ENCODE assay signal across 21 cellular contexts in genomic region chr7:25803117-25803887, GRCh38.
DNase-seq lines count a peak whose midpoint lies in the region; ATAC-seq and TF ChIP-seq lines count a peak whose summit lies in the region.
"Had no signal": no experiment of that assay in that cellular context is flagged by ENCODE, and none has a peak within 500 bp of the region (broad histone marks: within the 10 kb centered on the region; RNA-seq: fewer than 3 reads in every experiment).

No MANE protein-coding gene starts in this region.

- dilution Hi-C loops in mammary epithelial cell (cut with HindIII; ENCODE audit: low sequenced_read_pairs): no loop called here

- H2AFZ ChIP-seq in mammary epithelial cell (ENCODE audit: low read depth, low read length): no peak overlapping the region

- no peak for TF ChIP-seq POLR2A in breast epithelium (IDR thresholded peaks at IDR 0.05)

- H3K9me3 Mint-ChIP-seq in activated T-helper 17 cell treated with anti-CD3 and anti-CD28 coated beads, Interleukin-2, amount 50 U/mL, for 72 hours: no peaks in the 10 kb centered on the region
- H3K9me3 Mint-ChIP-seq in nephron progenitor cell: no peaks in the 10 kb centered on the region
- H3K9me3 Mint-ChIP-seq: activated T-helper 1 cell treated with anti-CD3 and anti-CD28 coated beads, Interleukin-12 subunit alpha, Interleukin-12 subunit beta, Interleukin-2, Interleukin-4 antibody, amounts not matched to agents 30 ng/mL and 10 ng/mL and 1 ng/mL, durations not matched to agents 14 hours and 24 hours and 36 hours; WTC11 had no signal

- no peak overlapping the region for H3K4me3 ChIP-seq in mammary epithelial cell (replicated peaks in 1 of 3; ENCODE audit: insufficient read depth in 1 of 3, low read depth in 2 of 3, low read length in 3 of 3)
- no peak overlapping the region for H3K4me3 ChIP-seq in breast epithelium
- H3K4me3 ChIP-seq in thoracic aorta: no peak overlapping the region
- H3K4me3 ChIP-seq: adrenal gland, lower lobe of right lung, skin epidermis had no signal

- peak overlapping the region; percentile 61 for H3K27ac Mint-ChIP-seq in activated T-helper 17 cell treated with anti-CD3 and anti-CD28 coated beads, Interleukin-2, amount 50 U/mL, for 72 hours
- peak overlapping the region; percentile 24 for H3K27ac Mint-ChIP-seq in nephron progenitor cell
- H3K27ac Mint-ChIP-seq: WTC11 had no signal

- peak overlapping the region; percentile 19 for H3K4me3 Mint-ChIP-seq in activated T-helper 17 cell treated with anti-CD3 and anti-CD28 coated beads, Interleukin-2, amount 50 U/mL, for 72 hours
- no peak overlapping the region for H3K4me3 Mint-ChIP-seq in nephron progenitor cell
- H3K4me3 Mint-ChIP-seq: activated T-helper 1 cell treated with anti-CD3 and anti-CD28 coated beads, Interleukin-12 subunit alpha, Interleukin-12 subunit beta, Interleukin-2, Interleukin-4 antibody, amounts not matched to agents 30 ng/mL and 10 ng/mL and 1 ng/mL, durations not matched to agents 14 hours and 24 hours and 36 hours; WTC11 had no signal

- H3K4me1 ChIP-seq in mammary epithelial cell (ENCODE audit: insufficient read depth, low read length) (peaks cover 27% of the 10 kb centered on the region), breast epithelium (no peaks in the 10 kb centered on the region), thoracic aorta (ENCODE audit: control insufficient read depth in 1 of 2, low read depth in 2 of 2) (peaks cover 24 to 63% of the 10 kb centered on the region in 2 donors)
- H3K4me1 ChIP-seq: adrenal gland, lower lobe of right lung had no signal

- H3K27me3 ChIP-seq in mammary epithelial cell (ENCODE audit: insufficient read depth, low read length) (no peaks in the 10 kb centered on the region), breast epithelium (no peaks in the 10 kb centered on the region), thoracic aorta (replicated peaks; ENCODE audit: insufficient read depth) (no peaks in the 10 kb centered on the region)
- H3K27me3 ChIP-seq: adrenal gland had no signal

- ATAC-seq in activated T-helper 17 cell treated with anti-CD3 and anti-CD28 coated beads, Interleukin-2, amount 50 U/mL, for 72 hours (replicated peaks): peak; percentile 64
- ATAC-seq in thoracic aorta (ENCODE audit: insufficient number of reproducible peaks, low FRiP score, low read depth): no peak
- no peak for ATAC-seq in HG03139 (IDR thresholded peaks at IDR 0.05; ENCODE audit: unreplicated experiment)
- ATAC-seq in GM18519 (IDR thresholded peaks at IDR 0.05; ENCODE audit: low FRiP score, unreplicated experiment): no peak
- ATAC-seq: HepG2, lower lobe of right lung, WTC11 had no signal

- no peaks in the 10 kb centered on the region for H3K36me3 Mint-ChIP-seq in activated T-helper 17 cell treated with anti-CD3 and anti-CD28 coated beads, Interleukin-2, amount 50 U/mL, for 72 hours (ENCODE audit: low read depth)
- no peaks in the 10 kb centered on the region for H3K36me3 Mint-ChIP-seq in nephron progenitor cell (ENCODE audit: low read depth)
- H3K36me3 Mint-ChIP-seq: WTC11 had no signal

- H3K9me3 ChIP-seq in mammary epithelial cell (replicated peaks; ENCODE audit: insufficient read depth, low read length) (no peaks in the 10 kb centered on the region), breast epithelium (no peaks in the 10 kb centered on the region), thoracic aorta (no peaks in the 10 kb centered on the region)
- H3K9me3 ChIP-seq: adrenal gland, lower lobe of right lung had no signal

- peak overlapping the region; percentile 56 for H3K4me2 ChIP-seq in mammary epithelial cell (ENCODE audit: insufficient read depth, low read depth, low read length)

- no TSS peak for BruUV-seq in mammary epithelial cell (replicated peaks; lab: Mats Ljungman, UMichigan)

- H3K9ac ChIP-seq in mammary epithelial cell (ENCODE audit: insufficient read depth, low read length): no peak overlapping the region

- DNase-seq in mammary epithelial cell (no peak), breast epithelium (ENCODE audit: low spot score in 2 of 2) (no peak), nephron progenitor cell (no peak), thoracic aorta (ENCODE audit: low spot score) (no peak), T1000 (lab: John Stamatoyannopoulos, UW) (no peak)
- DNase-seq: adrenal gland; cerebellar nuclear complex; effector memory CD4-positive, alpha-beta T cell; H7; lower lobe of right lung; NCI-H748 treated with DMSO at 0.1 percent for 48 hours; OCI-M1; posterior cingulate gyrus; stimulated activated CD4-positive, alpha-beta T cell treated with anti-CD3 and anti-CD28 coated beads, Interleukin-4, amount 100 ng/mL, for 1 hour had no signal

- H3K27ac ChIP-seq in mammary epithelial cell (ENCODE audit: insufficient read depth, low read depth, low read length) (no peak overlapping the region), breast epithelium (peak overlapping the region in 1 of 2 donors; percentile 40), thoracic aorta (peak overlapping the region; percentile 61 to 75)
- H3K27ac ChIP-seq: adrenal gland, lower lobe of right lung had no signal

- 87% methylated on average over 11 of the region's 11 CpGs for WGBS in mammary epithelial cell (ENCODE audit: low coverage, missing lambda C conversion rate)

- H3K4me1 Mint-ChIP-seq in activated T-helper 17 cell treated with anti-CD3 and anti-CD28 coated beads, Interleukin-2, amount 50 U/mL, for 72 hours: no peaks in the 10 kb centered on the region
- peaks cover 48% of the 10 kb centered on the region for H3K4me1 Mint-ChIP-seq in nephron progenitor cell
- H3K4me1 Mint-ChIP-seq: WTC11 had no signal

- CTCF ChIA-PET in mammary epithelial cell (lab: Charles Lee; ENCODE audit: low non-redundant PET): no interaction called here

- peaks cover 21% of the 10 kb centered on the region for H3K27me3 Mint-ChIP-seq in activated T-helper 17 cell treated with anti-CD3 and anti-CD28 coated beads, Interleukin-2, amount 50 U/mL, for 72 hours
- peaks cover 4% of the 10 kb centered on the region for H3K27me3 Mint-ChIP-seq in nephron progenitor cell (ENCODE audit: low read depth, poor library complexity)

- no peaks in the 10 kb centered on the region for H4K20me1 ChIP-seq in mammary epithelial cell (ENCODE audit: insufficient read depth, low read length)

- no peaks in the 10 kb centered on the region for H3K79me2 ChIP-seq in mammary epithelial cell (ENCODE audit: insufficient read depth, low read length)

- in situ Hi-C loops in mammary epithelial cell (cut with MboI; ENCODE audit: low sequenced_read_pairs in 2 of 2): no loop called here

- intact Hi-C loops in mammary epithelial cell (cut with micrococcal nuclease) (loop anchor here (5.0 kb wide), 1 partner anchor 49 kb away; no protein-coding TSS in a partner anchor), breast epithelium (cut with DNase I; ENCODE audit: low total_unique reads) (no loop called here)

- TF ChIP-seq CTCF in mammary epithelial cell (conservative IDR thresholded peaks at IDR 0.05 in 1 of 2, IDR thresholded peaks at IDR 0.05 in 1 of 2; ENCODE audit: extremely low read depth in 1 of 2, insufficient read depth in 1 of 2, low read depth in 1 of 2, low read length in 2 of 2) (no peak), breast epithelium (IDR thresholded peaks at IDR 0.05) (no peak), nephron progenitor cell (IDR thresholded peaks at IDR 0.05) (no peak), thoracic aorta (IDR thresholded peaks at IDR 0.05) (no peak)

- H3K36me3 ChIP-seq in mammary epithelial cell (ENCODE audit: insufficient read depth, low read length) (no peaks in the 10 kb centered on the region), breast epithelium (no peaks in the 10 kb centered on the region), thoracic aorta (no peaks in the 10 kb centered on the region)
- H3K36me3 ChIP-seq: adrenal gland, lower lobe of right lung had no signal
